Comparison of ENCODE assay signal across 12 cellular contexts in the genomic region with DNA sequence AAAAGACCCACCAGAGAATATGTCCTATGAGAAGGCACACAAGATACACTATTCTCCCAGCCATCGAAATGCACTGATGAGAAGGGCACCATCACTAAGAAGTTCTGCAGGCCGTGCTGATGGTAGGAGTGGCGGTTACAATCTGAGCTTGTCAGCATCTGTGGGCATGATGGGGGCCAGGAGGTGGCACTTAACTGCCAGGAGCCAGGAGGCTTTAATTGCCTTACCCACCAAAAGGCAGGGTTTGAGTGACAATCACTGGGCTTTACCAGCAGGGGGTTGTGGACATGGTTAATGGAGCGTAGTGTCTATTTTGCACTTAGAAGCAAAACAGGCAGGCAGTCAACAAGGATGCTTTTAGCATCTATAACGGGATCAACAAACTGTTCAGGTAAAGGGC. TPM values are rescaled to one million over a fixed set of nuclear protein-coding genes. Genes with fewer than 3 reads are reported as not detected.
DNase-seq lines count a peak whose midpoint lies in the region; ATAC-seq and TF ChIP-seq lines count a peak whose summit lies in the region.
"Had no signal": no experiment of that assay in that cellular context is flagged by ENCODE, and none has a peak within 500 bp of the region (broad histone marks: within the 10 kb centered on the region; RNA-seq: fewer than 3 reads in every experiment).

No MANE protein-coding gene starts in this region.

- peaks cover 0 to 4% of the 10 kb centered on the region in 2 donors for H3K36me3 Mint-ChIP-seq in activated naive CD4-positive, alpha-beta T cell treated with anti-CD3 and anti-CD28 coated beads, Interleukin-2, amount 50 U/mL, for 72 hours
- H3K36me3 Mint-ChIP-seq in activated CD8-positive, alpha-beta T cell treated with anti-CD3 and anti-CD28 coated beads, Interleukin-2, amount 10 ng/mL, durations not matched to agents 7 days and 5 days (ENCODE audit: low read depth), result no peaks in the 10 kb centered on the region
- H3K36me3 Mint-ChIP-seq in type B pancreatic cell, result no peaks in the 10 kb centered on the region

- ATAC-seq in activated naive CD4-positive, alpha-beta T cell treated with anti-CD3 and anti-CD28 coated beads, Interleukin-2, amount 50 U/mL, for 72 hours, result peak; percentile 57 to 59
- ATAC-seq in activated CD8-positive, alpha-beta T cell treated with anti-CD3 and anti-CD28 coated beads, Interleukin-2, amount 10 ng/mL, durations not matched to agents 7 days and 5 days, result peak; percentile 45
- no peak for ATAC-seq in GM19455 (IDR thresholded peaks at IDR 0.05; ENCODE audit: unreplicated experiment)

- peak; percentile 37 for TF ChIP-seq CTCF in type B pancreatic cell (conservative IDR thresholded peaks at IDR 0.05)

- H3K27ac Mint-ChIP-seq in activated naive CD4-positive, alpha-beta T cell treated with anti-CD3 and anti-CD28 coated beads, Interleukin-2, amount 50 U/mL, for 72 hours, result no peak overlapping the region
- no peak overlapping the region for H3K27ac Mint-ChIP-seq in activated CD8-positive, alpha-beta T cell treated with anti-CD3 and anti-CD28 coated beads, Interleukin-2, amount 10 ng/mL, durations not matched to agents 7 days and 5 days
- H3K27ac Mint-ChIP-seq in type B pancreatic cell, result no peak overlapping the region
- H3K27ac Mint-ChIP-seq: nephron had no signal

- no peaks in the 10 kb centered on the region for H3K9me3 Mint-ChIP-seq in activated naive CD4-positive, alpha-beta T cell treated with anti-CD3 and anti-CD28 coated beads, Interleukin-2, amount 50 U/mL, for 72 hours
- no peaks in the 10 kb centered on the region for H3K9me3 Mint-ChIP-seq in activated CD8-positive, alpha-beta T cell treated with anti-CD3 and anti-CD28 coated beads, Interleukin-2, amount 10 ng/mL, durations not matched to agents 7 days and 5 days (ENCODE audit: insufficient read depth)
- H3K9me3 Mint-ChIP-seq in type B pancreatic cell, result no peaks in the 10 kb centered on the region

- H3K27me3 Mint-ChIP-seq in activated CD8-positive, alpha-beta T cell treated with anti-CD3 and anti-CD28 coated beads, Interleukin-2, amount 10 ng/mL, durations not matched to agents 7 days and 5 days (ENCODE audit: low read depth), result peaks cover 11% of the 10 kb centered on the region
- H3K27me3 Mint-ChIP-seq in type B pancreatic cell, result peaks cover 12% of the 10 kb centered on the region
- H3K27me3 Mint-ChIP-seq: CD8-positive, alpha-beta memory T cell had no signal

- no peak for DNase-seq in activated naive CD4-positive, alpha-beta T cell treated with anti-CD3 and anti-CD28 coated beads, Interleukin-2, amount 50 U/mL, for 72 hours (ENCODE audit: low spot score in 2 of 2)
- DNase-seq in activated naive CD4-positive, alpha-beta T cell treated with anti-CD3 and anti-CD28 coated beads, Interleukin-2, amount 50 U/mL, for 16 hours, result no peak
- DNase-seq in NCI-H1092 treated with DMSO at 0.1 percent for 48 hours (lab: John Stamatoyannopoulos, UW) (peak; percentile 6), type B pancreatic cell (ENCODE audit: extremely low spot score, unreplicated experiment) (no peak), epidermal melanocyte (ENCODE audit: insufficient read length, low spot score) (no peak), NCI-H1436 (lab: John Stamatoyannopoulos, UW) (no peak)
- DNase-seq in activated CD8-positive, alpha-beta T cell treated with anti-CD3 and anti-CD28 coated beads, Interleukin-2, amount 10 ng/mL, durations not matched to agents 7 days and 5 days, result peak; percentile 48
- DNase-seq: CD8-positive, alpha-beta memory T cell; esophagus squamous epithelium; NCI-H446 treated with DMSO at 0.1 percent for 48 hours had no signal

- POLR2A ChIA-PET in activated CD8-positive, alpha-beta T cell treated with anti-CD3 and anti-CD28 coated beads, Interleukin-2, amount 10 ng/mL, durations not matched to agents 7 days and 5 days (lab: Charles Lee), result no interaction called here

- H3K4me3 Mint-ChIP-seq in activated CD8-positive, alpha-beta T cell treated with anti-CD3 and anti-CD28 coated beads, Interleukin-2, amount 10 ng/mL, durations not matched to agents 7 days and 5 days, result no peak overlapping the region
- H3K4me3 Mint-ChIP-seq in type B pancreatic cell, result no peak overlapping the region
- H3K4me3 Mint-ChIP-seq: CD8-positive, alpha-beta memory T cell; nephron had no signal

- CTCF ChIA-PET in activated CD8-positive, alpha-beta T cell treated with anti-CD3 and anti-CD28 coated beads, Interleukin-2, amount 10 ng/mL, durations not matched to agents 7 days and 5 days (lab: Charles Lee), result interaction anchor here (1.1 kb wide), 1 partner anchor 15 kb away, joined by 3 read pairs; no protein-coding TSS in a partner anchor

- H3K4me1 Mint-ChIP-seq in activated CD8-positive, alpha-beta T cell treated with anti-CD3 and anti-CD28 coated beads, Interleukin-2, amount 10 ng/mL, durations not matched to agents 7 days and 5 days (ENCODE audit: low read depth), result no peaks in the 10 kb centered on the region
- no peaks in the 10 kb centered on the region for H3K4me1 Mint-ChIP-seq in type B pancreatic cell (ENCODE audit: unreplicated experiment)
- H3K4me1 Mint-ChIP-seq: nephron had no signal

RNA-seq across cellular contexts. Expression of a gene that starts 16.0 kb away (rescaled TPM):
- total RNA-seq in activated naive CD4-positive, alpha-beta T cell treated with anti-CD3 and anti-CD28 coated beads, Interleukin-2, amount 50 U/mL, for 72 hours, result 100 to 1,000 TPM in 1 of 2 donors, 10 to 100 TPM in 1; 98.6 to 114 TPM
- 10 to 100 TPM; 75.8 to 79.6 TPM for total RNA-seq in activated CD8-positive, alpha-beta T cell treated with anti-CD3 and anti-CD28 coated beads, Interleukin-2, amount 10 ng/mL, durations not matched to agents 7 days and 5 days
- total RNA-seq in type B pancreatic cell (ENCODE audit: low replicate concordance), result 6.7 and 9.2 TPM in 2 replicates

RNA-seq across cellular contexts. Expression of a gene that starts 31.6 kb away (rescaled TPM):
- total RNA-seq in activated naive CD4-positive, alpha-beta T cell treated with anti-CD3 and anti-CD28 coated beads, Interleukin-2, amount 50 U/mL, for 72 hours, result 10 to 100 TPM; 45.6 to 54.6 TPM
- total RNA-seq in activated CD8-positive, alpha-beta T cell treated with anti-CD3 and anti-CD28 coated beads, Interleukin-2, amount 10 ng/mL, durations not matched to agents 7 days and 5 days, result 10 to 100 TPM; 32.9 to 35.2 TPM
- 30.9 and 46.7 TPM in 2 replicates for total RNA-seq in type B pancreatic cell (ENCODE audit: low replicate concordance)

Comparison
In these comparisons a context has a peak if more than half of its experiments do, and no peak if none do; other contexts are left out.
1. DNase-seq: peak in NCI-H1092 treated with DMSO at 0.1 percent for 48 hours (single experiment) and activated CD8-positive, alpha-beta T cell treated with anti-CD3 and anti-CD28 coated beads, Interleukin-2, amount 10 ng/mL, durations not matched to agents 7 days and 5 days (single experiment); none in activated naive CD4-positive, alpha-beta T cell treated with anti-CD3 and anti-CD28 coated beads, Interleukin-2, amount 50 U/mL, for 72 hours (0 of 2), activated naive CD4-positive, alpha-beta T cell treated with anti-CD3 and anti-CD28 coated beads, Interleukin-2, amount 50 U/mL, for 16 hours (single experiment), type B pancreatic cell (single experiment), epidermal melanocyte (single experiment) and NCI-H1436 (single experiment).